In the genomic region with DNA sequence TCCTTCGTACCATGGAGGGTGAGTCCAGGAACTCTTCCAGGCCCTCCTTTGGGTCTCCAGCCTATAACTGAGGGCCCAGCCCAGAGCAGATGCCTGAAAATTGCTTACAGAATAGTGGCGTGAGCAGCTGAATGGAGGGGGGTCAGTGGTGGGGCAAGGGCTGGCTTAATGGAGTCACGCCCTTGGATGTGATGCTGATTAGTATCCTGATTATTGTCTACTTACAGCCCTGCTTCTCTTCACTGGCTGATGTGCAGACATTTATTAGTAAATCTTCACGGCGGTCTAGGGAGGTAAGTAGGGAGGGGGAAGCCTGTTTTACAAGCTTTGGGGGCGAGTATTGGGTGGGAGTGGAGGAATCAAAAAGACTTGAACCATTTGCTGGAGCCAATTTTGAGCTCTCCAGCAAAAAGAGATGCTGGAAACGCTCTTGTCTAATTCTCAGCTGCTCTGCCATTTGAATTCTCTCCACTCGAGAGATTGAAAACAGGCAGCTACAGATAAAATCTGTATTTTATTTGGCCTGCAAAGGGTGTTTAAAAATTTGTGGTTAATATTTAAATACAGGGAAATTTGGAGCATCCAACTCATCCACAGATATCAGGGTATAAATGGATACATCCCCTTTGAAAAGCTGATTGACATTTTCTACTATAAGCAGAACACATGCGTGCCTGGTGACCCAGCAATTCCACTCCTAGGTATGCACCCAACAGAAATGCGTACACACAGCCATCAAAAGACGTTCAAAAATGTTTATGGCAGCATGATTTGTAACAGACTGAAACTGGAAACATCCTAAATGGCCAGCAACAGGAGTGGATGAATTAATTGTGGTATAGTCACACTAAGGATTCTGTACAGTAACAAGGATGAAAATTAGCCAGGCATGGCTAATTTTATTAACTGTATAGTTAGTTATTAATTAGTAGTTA, we compare ENCODE assay signal across 21 cellular contexts. TPM values are rescaled to one million over a fixed set of nuclear protein-coding genes. Genes with fewer than 3 reads are reported as not detected.
"Had no signal": no experiment of that assay in that cellular context is flagged by ENCODE, and none has a peak within 500 bp of the region (broad histone marks: within the 10 kb centered on the region; RNA-seq: fewer than 3 reads in every experiment).

No MANE protein-coding gene starts in this region.

- H3K9me3 ChIP-seq: esophagus muscularis mucosa, gastrocnemius medialis, left ventricle myocardium inferior had no signal

- H3K4me1 ChIP-seq: gastrocnemius medialis, left ventricle myocardium inferior had no signal

- H3K36me3 ChIP-seq: brain microvascular endothelial cell, esophagus muscularis mucosa, gastrocnemius medialis, left ventricle myocardium inferior had no signal

- H3K27ac ChIP-seq: brain microvascular endothelial cell, dorsolateral prefrontal cortex, gastrocnemius medialis, left ventricle myocardium inferior, VCaP had no signal

- DNase-seq: activated CD4-positive, alpha-beta T cell treated with anti-CD3 and anti-CD28 coated beads, Interleukin-2, amount 10 ng/mL, durations not matched to agents 24 days and 14 days; activated CD8-positive, alpha-beta memory T cell treated with anti-CD3 and anti-CD28 coated beads, Interleukin-2, amount 10 ng/mL, durations not matched to agents 7 days and 5 days; activated CD8-positive, alpha-beta T cell treated with anti-CD3 and anti-CD28 coated beads for 36 hours; activated T-cell treated with anti-CD3 and anti-CD28 coated beads for 4 hours; brain microvascular endothelial cell; central memory CD4-positive, alpha-beta T cell; effector memory CD8-positive, alpha-beta T cell; gastrocnemius medialis; hippocampal formation; left ventricle myocardium inferior; natural killer cell; retina; stimulated activated CD4-positive, alpha-beta T cell treated with anti-CD3 and anti-CD28 coated beads, Interleukin-4, amount 100 ng/mL, for 24 hours; stimulated activated naive CD4-positive, alpha-beta T cell treated with Interleukin-2 at 50 U/mL for 16 hours had no signal

- H3K4me3 ChIP-seq: dorsolateral prefrontal cortex, esophagus muscularis mucosa, gastrocnemius medialis, left ventricle myocardium inferior had no signal

- H3K27me3 ChIP-seq: esophagus muscularis mucosa, gastrocnemius medialis had no signal

- ATAC-seq: activated CD4-positive, CD25-positive, alpha-beta regulatory T cell treated with anti-CD3 and anti-CD28 coated beads, Interleukin-2, amount 50 U/mL, for 24 hours; activated CD8-positive, alpha-beta memory T cell treated with anti-CD3 and anti-CD28 coated beads, Interleukin-2, amount 10 ng/mL, durations not matched to agents 7 days and 5 days; activated CD8-positive, alpha-beta T cell treated with anti-CD3 and anti-CD28 coated beads for 36 hours; activated naive CD4-positive, alpha-beta T cell treated with anti-CD3 and anti-CD28 coated beads, Interleukin-2, amount 50 U/mL, for 72 hours; effector memory CD8-positive, alpha-beta T cell; gastrocnemius medialis; natural killer cell had no signal

RNA-seq across cellular contexts. Expression of a gene that starts 51.3 kb away (rescaled TPM):
- total RNA-seq: activated CD4-positive, alpha-beta T cell treated with anti-CD3 and anti-CD28 coated beads, Interleukin-2, amount 10 ng/mL, durations not matched to agents 24 days and 14 days; activated CD8-positive, alpha-beta memory T cell treated with anti-CD3 and anti-CD28 coated beads, Interleukin-2, amount 10 ng/mL, durations not matched to agents 7 days and 5 days; activated CD8-positive, alpha-beta T cell treated with anti-CD3 and anti-CD28 coated beads for 36 hours; activated naive CD4-positive, alpha-beta T cell treated with anti-CD3 and anti-CD28 coated beads, Interleukin-2, amount 50 U/mL, for 72 hours; activated T-helper 1 cell treated with anti-CD3 and anti-CD28 coated beads, Interleukin-12 subunit alpha, Interleukin-12 subunit beta, Interleukin-2, Interleukin-4 antibody, amounts not matched to agents 30 ng/mL and 10 ng/mL and 1 ng/mL, durations not matched to agents 14 hours and 24 hours and 36 hours; gastrocnemius medialis; left ventricle myocardium inferior; natural killer cell; ureter had no signal
